1 cellular context compared by ENCODE assay signal in the genomic region with DNA sequence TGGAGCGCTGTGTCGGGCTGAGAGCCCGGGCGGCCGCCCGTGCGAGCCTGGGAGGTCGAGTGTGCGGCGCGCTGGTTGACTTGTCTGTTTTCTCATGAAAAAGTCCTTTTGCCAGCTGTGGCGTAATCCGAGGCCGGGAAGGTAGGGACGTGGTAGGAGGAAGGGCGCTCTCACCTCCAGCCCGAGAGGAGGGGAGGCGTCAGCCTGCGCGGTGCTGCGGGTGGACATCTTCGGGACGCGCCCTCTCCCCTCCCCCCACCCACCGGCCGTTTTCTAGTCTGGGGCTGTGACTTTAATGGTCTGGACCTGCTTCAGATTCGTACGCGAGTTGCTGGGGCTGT.
A peak's percentile ranks its signal among the peaks of the same experiment; 100 is the strongest.
TF ChIP-seq lines count a peak whose summit lies in the region.

No MANE protein-coding gene starts in this region.

TF ChIP-seq in HepG2, 621 proteins besides CTCF, POLR2A, EP300 and RAD21 (continued from another document and continues in another):
- TF ChIP-seq, protein P1, sequence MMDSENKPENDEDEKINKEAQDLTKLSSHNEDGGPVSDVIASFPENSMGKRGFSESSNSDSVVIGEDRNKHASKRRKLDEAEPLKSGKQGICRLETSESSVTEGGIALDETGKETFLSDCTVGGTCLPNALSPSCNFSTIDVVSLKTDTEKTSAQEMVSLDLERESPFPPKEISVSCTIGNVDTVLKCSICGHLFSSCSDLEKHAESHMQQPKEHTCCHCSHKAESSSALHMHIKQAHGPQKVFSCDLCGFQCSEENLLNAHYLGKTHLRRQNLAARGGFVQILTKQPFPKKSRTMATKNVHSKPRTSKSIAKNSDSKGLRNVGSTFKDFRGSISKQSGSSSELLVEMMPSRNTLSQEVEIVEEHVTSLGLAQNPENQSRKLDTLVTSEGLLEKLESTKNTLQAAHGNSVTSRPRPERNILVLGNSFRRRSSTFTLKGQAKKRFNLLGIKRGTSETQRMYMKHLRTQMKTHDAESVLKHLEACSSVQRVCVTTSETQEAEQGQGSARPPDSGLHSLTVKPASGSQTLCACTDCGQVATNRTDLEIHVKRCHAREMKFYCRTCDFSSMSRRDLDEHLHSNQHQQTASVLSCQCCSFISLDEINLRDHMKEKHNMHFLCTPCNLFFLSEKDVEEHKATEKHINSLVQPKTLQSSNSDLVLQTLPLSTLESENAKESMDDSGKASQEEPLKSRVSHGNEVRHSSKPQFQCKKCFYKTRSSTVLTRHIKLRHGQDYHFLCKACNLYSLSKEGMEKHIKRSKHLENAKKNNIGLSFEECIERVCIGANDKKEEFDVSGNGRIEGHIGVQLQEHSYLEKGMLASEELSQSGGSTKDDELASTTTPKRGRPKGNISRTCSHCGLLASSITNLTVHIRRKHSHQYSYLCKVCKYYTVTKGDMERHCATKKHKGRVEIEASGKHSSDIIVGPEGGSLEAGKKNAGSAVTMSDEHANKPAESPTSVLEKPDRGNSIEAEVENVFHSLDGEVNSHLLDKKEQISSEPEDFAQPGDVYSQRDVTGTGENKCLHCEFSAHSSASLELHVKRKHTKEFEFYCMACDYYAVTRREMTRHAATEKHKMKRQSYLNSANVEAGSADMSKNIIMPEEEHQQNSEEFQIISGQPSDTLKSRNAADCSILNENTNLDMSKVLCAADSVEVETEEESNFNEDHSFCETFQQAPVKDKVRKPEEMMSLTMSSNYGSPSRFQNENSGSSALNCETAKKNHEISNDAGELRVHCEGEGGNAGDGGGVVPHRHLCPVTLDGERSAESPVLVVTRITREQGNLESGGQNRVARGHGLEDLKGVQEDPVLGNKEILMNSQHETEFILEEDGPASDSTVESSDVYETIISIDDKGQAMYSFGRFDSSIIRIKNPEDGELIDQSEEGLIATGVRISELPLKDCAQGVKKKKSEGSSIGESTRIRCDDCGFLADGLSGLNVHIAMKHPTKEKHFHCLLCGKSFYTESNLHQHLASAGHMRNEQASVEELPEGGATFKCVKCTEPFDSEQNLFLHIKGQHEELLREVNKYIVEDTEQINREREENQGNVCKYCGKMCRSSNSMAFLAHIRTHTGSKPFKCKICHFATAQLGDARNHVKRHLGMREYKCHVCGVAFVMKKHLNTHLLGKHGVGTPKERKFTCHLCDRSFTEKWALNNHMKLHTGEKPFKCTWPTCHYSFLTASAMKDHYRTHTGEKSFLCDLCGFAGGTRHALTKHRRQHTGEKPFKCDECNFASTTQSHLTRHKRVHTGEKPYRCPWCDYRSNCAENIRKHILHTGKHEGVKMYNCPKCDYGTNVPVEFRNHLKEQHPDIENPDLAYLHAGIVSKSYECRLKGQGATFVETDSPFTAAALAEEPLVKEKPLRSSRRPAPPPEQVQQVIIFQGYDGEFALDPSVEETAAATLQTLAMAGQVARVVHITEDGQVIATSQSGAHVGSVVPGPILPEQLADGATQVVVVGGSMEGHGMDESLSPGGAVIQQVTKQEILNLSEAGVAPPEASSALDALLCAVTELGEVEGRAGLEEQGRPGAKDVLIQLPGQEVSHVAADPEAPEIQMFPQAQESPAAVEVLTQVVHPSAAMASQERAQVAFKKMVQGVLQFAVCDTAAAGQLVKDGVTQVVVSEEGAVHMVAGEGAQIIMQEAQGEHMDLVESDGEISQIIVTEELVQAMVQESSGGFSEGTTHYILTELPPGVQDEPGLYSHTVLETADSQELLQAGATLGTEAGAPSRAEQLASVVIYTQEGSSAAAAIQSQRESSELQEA (CRISPR knock-in tag; IDR thresholded peaks at IDR 0.05; ENCODE audit: not compliant biosample characterization) = peak; percentile 7
- TF ChIP-seq ZNF33A (CRISPR knock-in tag; IDR thresholded peaks at IDR 0.05; ENCODE audit: borderline replicate concordance) (0 out of 2 replicates have a peak, but pooled peaks have one; percentile 19), PHF20 (CRISPR knock-in tag; IDR thresholded peaks at IDR 0.05) (peak; percentile 1; the same call in 1 of the 2 replicates), ZNF558 (CRISPR knock-in tag; IDR thresholded peaks at IDR 0.05; ENCODE audit: borderline replicate concordance) (0 out of 2 replicates have a peak, but pooled peaks have one; percentile 15), HOXA5 (CRISPR knock-in tag; IDR thresholded peaks at IDR 0.05) (peak; percentile 5; the same call in 1 of the 2 replicates), CEBPB (IDR thresholded peaks at IDR 0.05; ENCODE audit: borderline replicate concordance, low read depth, low read length) (peak; percentile 79), ZNF468 (CRISPR knock-in tag; IDR thresholded peaks at IDR 0.05) (no peak), BHLHE40 (IDR thresholded peaks at IDR 0.05; ENCODE audit: low read length) (no peak), GLI4 (CRISPR knock-in tag; IDR thresholded peaks at IDR 0.05; ENCODE audit: borderline replicate concordance) (0 out of 2 replicates have a peak, but pooled peaks have one; percentile 1), ZNF136 (CRISPR knock-in tag; IDR thresholded peaks at IDR 0.05; ENCODE audit: low read depth) (0 out of 2 replicates have a peak, but pooled peaks have one; percentile 1), ZMAT3 (CRISPR knock-in tag; conservative IDR thresholded peaks at IDR 0.05) (no peak), ETV6 (CRISPR knock-in tag; conservative IDR thresholded peaks at IDR 0.05) (no peak), ZNF260 (CRISPR knock-in tag; IDR thresholded peaks at IDR 0.05; ENCODE audit: borderline replicate concordance, low read depth) (no peak), SATB2 (CRISPR knock-in tag; IDR thresholded peaks at IDR 0.05) (0 out of 2 replicates have a peak, but pooled peaks have one; percentile 2), NKX3-1 (CRISPR knock-in tag; IDR thresholded peaks at IDR 0.05) (0 out of 2 replicates have a peak, but pooled peaks have one; percentile 11), SNAI1 (CRISPR knock-in tag; IDR thresholded peaks at IDR 0.05; ENCODE audit: borderline replicate concordance) (0 out of 2 replicates have a peak, but pooled peaks have one; percentile 12), PHB2 (IDR thresholded peaks at IDR 0.05; ENCODE audit: partially characterized antibody) (no peak), RBM39 (IDR thresholded peaks at IDR 0.05; ENCODE audit: low read depth, low read length, poor library complexity, severe bottlenecking) (peak; percentile 7), ZNF816 (CRISPR knock-in tag; IDR thresholded peaks at IDR 0.05; ENCODE audit: borderline replicate concordance) (no peak), SOX6 (IDR thresholded peaks at IDR 0.05) (no peak), SOX6 (CRISPR knock-in tag; IDR thresholded peaks at IDR 0.05) (0 out of 2 replicates have a peak, but pooled peaks have one; percentile 15), RARG (CRISPR knock-in tag; IDR thresholded peaks at IDR 0.05; ENCODE audit: low read depth) (0 out of 2 replicates have a peak, but pooled peaks have one; percentile 18), RARA (CRISPR knock-in tag; IDR thresholded peaks at IDR 0.05) (0 out of 2 replicates have a peak, but pooled peaks have one; percentile 15), ARNT2 (CRISPR knock-in tag; IDR thresholded peaks at IDR 0.05; ENCODE audit: low read depth) (no peak), NCOA1 (CRISPR knock-in tag; IDR thresholded peaks at IDR 0.05) (peak; percentile 1; the same call in 1 of the 2 replicates)
- TF ChIP-seq, protein P2, sequence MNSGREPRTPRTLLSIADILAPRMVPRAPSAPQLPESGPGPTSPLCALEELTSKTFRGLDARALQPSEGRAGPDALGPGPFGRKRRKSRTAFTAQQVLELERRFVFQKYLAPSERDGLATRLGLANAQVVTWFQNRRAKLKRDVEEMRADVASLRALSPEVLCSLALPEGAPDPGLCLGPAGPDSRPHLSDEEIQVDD (CRISPR knock-in tag; IDR thresholded peaks at IDR 0.05; ENCODE audit: borderline replicate concordance) = no peak
- TF ChIP-seq, protein P3, sequence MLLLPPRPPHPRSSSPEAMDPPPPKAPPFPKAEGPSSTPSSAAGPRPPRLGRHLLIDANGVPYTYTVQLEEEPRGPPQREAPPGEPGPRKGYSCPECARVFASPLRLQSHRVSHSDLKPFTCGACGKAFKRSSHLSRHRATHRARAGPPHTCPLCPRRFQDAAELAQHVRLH (CRISPR knock-in tag; IDR thresholded peaks at IDR 0.05; ENCODE audit: borderline replicate concordance, low read depth) = no peak
- TF ChIP-seq, protein P4, sequence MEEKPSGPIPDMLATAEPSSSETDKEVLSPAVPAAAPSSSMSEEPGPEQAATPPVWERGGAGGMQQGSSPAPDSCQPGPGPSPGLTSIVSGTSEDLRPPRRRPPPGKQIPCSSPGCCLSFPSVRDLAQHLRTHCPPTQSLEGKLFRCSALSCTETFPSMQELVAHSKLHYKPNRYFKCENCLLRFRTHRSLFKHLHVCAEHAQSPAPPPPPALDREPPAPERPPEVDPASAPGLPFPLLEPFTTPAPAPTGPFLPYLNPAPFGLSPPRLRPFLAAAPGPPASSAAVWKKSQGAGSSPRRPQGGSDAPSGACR (CRISPR knock-in tag; IDR thresholded peaks at IDR 0.05) = 0 out of 2 replicates have a peak, but pooled peaks have one; percentile 14
- TF ChIP-seq, protein P5, sequence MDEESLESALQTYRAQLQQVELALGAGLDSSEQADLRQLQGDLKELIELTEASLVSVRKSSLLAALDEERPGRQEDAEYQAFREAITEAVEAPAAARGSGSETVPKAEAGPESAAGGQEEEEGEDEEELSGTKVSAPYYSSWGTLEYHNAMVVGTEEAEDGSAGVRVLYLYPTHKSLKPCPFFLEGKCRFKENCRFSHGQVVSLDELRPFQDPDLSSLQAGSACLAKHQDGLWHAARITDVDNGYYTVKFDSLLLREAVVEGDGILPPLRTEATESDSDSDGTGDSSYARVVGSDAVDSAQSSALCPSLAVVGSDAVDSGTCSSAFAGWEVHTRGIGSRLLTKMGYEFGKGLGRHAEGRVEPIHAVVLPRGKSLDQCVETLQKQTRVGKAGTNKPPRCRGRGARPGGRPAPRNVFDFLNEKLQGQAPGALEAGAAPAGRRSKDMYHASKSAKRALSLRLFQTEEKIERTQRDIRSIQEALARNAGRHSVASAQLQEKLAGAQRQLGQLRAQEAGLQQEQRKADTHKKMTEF (CRISPR knock-in tag; IDR thresholded peaks at IDR 0.05) = peak; percentile 7; the same call in 1 of the 2 replicates
- TF ChIP-seq, protein P6, sequence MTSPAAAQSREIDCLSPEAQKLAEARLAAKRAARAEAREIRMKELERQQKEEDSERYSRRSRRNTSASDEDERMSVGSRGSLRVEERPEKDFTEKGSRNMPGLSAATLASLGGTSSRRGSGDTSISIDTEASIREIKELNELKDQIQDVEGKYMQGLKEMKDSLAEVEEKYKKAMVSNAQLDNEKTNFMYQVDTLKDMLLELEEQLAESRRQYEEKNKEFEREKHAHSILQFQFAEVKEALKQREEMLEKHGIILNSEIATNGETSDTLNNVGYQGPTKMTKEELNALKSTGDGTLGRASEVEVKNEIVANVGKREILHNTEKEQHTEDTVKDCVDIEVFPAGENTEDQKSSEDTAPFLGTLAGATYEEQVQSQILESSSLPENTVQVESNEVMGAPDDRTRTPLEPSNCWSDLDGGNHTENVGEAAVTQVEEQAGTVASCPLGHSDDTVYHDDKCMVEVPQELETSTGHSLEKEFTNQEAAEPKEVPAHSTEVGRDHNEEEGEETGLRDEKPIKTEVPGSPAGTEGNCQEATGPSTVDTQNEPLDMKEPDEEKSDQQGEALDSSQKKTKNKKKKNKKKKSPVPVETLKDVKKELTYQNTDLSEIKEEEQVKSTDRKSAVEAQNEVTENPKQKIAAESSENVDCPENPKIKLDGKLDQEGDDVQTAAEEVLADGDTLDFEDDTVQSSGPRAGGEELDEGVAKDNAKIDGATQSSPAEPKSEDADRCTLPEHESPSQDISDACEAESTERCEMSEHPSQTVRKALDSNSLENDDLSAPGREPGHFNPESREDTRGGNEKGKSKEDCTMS (CRISPR knock-in tag; conservative IDR thresholded peaks at IDR 0.05) = no peak
- TF ChIP-seq, protein P7, sequence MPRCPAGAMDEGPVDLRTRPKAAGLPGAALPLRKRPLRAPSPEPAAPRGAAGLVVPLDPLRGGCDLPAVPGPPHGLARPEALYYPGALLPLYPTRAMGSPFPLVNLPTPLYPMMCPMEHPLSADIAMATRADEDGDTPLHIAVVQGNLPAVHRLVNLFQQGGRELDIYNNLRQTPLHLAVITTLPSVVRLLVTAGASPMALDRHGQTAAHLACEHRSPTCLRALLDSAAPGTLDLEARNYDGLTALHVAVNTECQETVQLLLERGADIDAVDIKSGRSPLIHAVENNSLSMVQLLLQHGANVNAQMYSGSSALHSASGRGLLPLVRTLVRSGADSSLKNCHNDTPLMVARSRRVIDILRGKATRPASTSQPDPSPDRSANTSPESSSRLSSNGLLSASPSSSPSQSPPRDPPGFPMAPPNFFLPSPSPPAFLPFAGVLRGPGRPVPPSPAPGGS (CRISPR knock-in tag; IDR thresholded peaks at IDR 0.05) = peak; percentile 17; the same call in 1 of the 2 replicates
- TF ChIP-seq, protein P8, sequence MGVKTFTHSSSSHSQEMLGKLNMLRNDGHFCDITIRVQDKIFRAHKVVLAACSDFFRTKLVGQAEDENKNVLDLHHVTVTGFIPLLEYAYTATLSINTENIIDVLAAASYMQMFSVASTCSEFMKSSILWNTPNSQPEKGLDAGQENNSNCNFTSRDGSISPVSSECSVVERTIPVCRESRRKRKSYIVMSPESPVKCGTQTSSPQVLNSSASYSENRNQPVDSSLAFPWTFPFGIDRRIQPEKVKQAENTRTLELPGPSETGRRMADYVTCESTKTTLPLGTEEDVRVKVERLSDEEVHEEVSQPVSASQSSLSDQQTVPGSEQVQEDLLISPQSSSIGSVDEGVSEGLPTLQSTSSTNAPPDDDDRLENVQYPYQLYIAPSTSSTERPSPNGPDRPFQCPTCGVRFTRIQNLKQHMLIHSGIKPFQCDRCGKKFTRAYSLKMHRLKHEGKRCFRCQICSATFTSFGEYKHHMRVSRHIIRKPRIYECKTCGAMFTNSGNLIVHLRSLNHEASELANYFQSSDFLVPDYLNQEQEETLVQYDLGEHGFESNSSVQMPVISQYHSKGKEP (CRISPR knock-in tag; IDR thresholded peaks at IDR 0.05) = no peak
- TF ChIP-seq, protein P9, sequence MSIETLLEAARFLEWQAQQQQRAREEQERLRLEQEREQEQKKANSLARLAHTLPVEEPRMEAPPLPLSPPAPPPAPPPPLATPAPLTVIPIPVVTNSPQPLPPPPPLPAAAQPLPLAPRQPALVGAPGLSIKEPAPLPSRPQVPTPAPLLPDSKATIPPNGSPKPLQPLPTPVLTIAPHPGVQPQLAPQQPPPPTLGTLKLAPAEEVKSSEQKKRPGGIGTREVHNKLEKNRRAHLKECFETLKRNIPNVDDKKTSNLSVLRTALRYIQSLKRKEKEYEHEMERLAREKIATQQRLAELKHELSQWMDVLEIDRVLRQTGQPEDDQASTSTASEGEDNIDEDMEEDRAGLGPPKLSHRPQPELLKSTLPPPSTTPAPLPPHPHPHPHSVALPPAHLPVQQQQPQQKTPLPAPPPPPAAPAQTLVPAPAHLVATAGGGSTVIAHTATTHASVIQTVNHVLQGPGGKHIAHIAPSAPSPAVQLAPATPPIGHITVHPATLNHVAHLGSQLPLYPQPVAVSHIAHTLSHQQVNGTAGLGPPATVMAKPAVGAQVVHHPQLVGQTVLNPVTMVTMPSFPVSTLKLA (IDR thresholded peaks at IDR 0.05) = no peak
- TF ChIP-seq, protein P10, sequence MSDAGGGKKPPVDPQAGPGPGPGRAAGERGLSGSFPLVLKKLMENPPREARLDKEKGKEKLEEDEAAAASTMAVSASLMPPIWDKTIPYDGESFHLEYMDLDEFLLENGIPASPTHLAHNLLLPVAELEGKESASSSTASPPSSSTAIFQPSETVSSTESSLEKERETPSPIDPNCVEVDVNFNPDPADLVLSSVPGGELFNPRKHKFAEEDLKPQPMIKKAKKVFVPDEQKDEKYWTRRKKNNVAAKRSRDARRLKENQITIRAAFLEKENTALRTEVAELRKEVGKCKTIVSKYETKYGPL (CRISPR knock-in tag; IDR thresholded peaks at IDR 0.05) = no peak
